19 cellular contexts compared by ENCODE assay signal in the genomic region with DNA sequence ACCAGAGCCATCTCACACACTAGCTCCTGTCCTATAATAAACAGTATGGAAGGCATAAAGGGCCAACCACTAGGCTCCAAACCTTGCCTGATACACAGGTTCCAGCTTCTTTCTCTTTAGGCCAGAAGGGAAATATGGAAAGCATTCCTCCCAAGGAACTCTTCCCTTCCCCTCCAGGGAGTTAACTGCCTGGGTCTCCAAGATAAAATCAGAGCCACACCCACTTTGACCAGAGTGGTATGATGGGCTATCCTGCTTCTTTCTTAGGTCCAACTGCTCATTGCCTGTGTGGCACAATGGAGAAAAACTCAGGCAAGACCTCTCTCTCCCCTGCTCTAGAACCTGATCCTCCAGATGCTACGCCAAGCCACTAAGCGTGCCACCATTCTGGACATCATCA. TPM values are rescaled to one million over a fixed set of nuclear protein-coding genes. Genes with fewer than 3 reads are reported as not detected.
"Had no signal": no experiment of that assay in that cellular context is flagged by ENCODE, and none has a peak within 500 bp of the region (broad histone marks: within the 10 kb centered on the region; RNA-seq: fewer than 3 reads in every experiment).

No MANE protein-coding gene starts in this region.

- H3K4me3 Mint-ChIP-seq: activated CD4-positive, alpha-beta T cell treated with anti-CD3 and anti-CD28 coated beads, Interleukin-2, amount 10 ng/mL, durations not matched to agents 7 days and 5 days; activated naive CD4-positive, alpha-beta T cell treated with anti-CD3 and anti-CD28 coated beads, Interleukin-2, amount 50 U/mL, for 24 hours; mesothelial cell of epicardium; stimulated activated memory B cell treated with anti-CD40 and anti-IgM and Interleukin-4, amounts not matched to agents 10 μg/mL and 1 μg/mL and 100 μg/mL, for 72 hours had no signal

- ATAC-seq: gastrocnemius medialis, heart left ventricle, left cardiac atrium, lower lobe of right lung had no signal

- H3K27ac Mint-ChIP-seq: activated CD4-positive, alpha-beta T cell treated with anti-CD3 and anti-CD28 coated beads, Interleukin-2, amount 10 ng/mL, durations not matched to agents 7 days and 5 days; activated naive CD4-positive, alpha-beta T cell treated with anti-CD3 and anti-CD28 coated beads, Interleukin-2, amount 50 U/mL, for 24 hours; mesothelial cell of epicardium had no signal

- DNase-seq: activated CD4-positive, alpha-beta T cell treated with anti-CD3 and anti-CD28 coated beads, Interleukin-2, amount 10 ng/mL, durations not matched to agents 7 days and 5 days; activated effector memory CD4-positive, alpha-beta T cell treated with anti-CD3 and anti-CD28 coated beads, Interleukin-2, amount 50 U/mL, for 16 hours; brain microvascular endothelial cell; cerebellar nuclear complex; dermis blood vessel endothelial cell; gastrocnemius medialis; heart left ventricle; left cardiac atrium; lower lobe of right lung; ovary; stimulated activated CD4-positive, alpha-beta T cell treated with anti-CD3 and anti-CD28 coated beads, Interleukin-12 subunit alpha, Interleukin-12 subunit beta, amount 100 ng/mL, for 4 hours; stimulated activated CD4-positive, alpha-beta T cell treated with anti-CD3 and anti-CD28 coated beads, Interleukin-2, amount 100 ng/mL, for 24 hours; substantia nigra; transverse colon had no signal

- H3K27me3 Mint-ChIP-seq: activated CD4-positive, alpha-beta T cell treated with anti-CD3 and anti-CD28 coated beads, Interleukin-2, amount 10 ng/mL, durations not matched to agents 7 days and 5 days; activated naive CD4-positive, alpha-beta T cell treated with anti-CD3 and anti-CD28 coated beads, Interleukin-2, amount 50 U/mL, for 24 hours; stimulated activated memory B cell treated with anti-CD40 and anti-IgM and Interleukin-4, amounts not matched to agents 10 μg/mL and 1 μg/mL and 100 μg/mL, for 72 hours had no signal

RNA-seq across cellular contexts. Expression of gene TSSK4, which starts 2.1 kb away (rescaled TPM):
- total RNA-seq: dermis blood vessel endothelial cell, gastrocnemius medialis, myocyte, SK-MEL-5, transverse colon had no signal
